9 cellular contexts compared by ENCODE assay signal in the genomic region with DNA sequence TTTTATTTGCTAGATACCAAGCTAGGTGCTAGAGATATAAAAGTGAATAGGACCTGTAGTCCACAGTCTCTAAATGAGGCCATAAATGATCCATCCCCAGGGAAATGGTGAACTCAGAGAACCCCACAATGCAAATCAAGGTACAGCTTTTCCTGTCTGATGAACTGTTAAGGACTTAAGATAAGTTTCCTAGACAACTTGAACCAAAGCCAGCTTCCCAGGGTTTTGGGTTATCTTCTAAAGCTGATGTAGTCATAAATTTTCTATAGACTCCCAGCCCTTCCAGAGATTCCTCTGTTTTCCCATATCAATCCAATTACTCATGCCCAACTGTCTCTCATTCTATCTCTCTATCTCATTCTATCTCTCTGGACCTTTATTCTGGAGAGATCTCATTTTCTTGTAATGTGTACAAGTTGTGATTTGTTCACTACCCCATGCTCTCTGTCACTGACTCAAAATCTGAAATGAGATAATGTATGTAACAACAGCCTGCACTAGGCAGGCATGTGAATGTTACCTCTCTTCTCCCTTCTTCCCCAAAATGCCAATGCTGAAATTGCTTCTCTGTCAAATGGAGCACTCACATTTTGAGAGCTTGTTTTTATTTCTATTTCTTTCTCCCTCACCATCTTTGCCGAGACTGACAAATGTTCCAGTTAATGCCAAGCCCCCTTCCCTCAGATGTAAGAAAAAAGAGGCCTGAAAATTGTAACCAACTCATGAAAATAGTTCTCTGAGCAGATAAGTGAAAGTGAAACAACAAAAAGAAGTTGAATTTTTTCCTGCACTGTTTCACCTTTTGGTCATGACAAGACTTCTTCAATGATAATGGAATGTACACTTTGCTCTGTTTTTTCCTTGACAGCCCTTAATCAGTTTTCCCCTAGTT.
DNase-seq lines count a peak whose midpoint lies in the region; ATAC-seq and FAIRE-seq lines count a peak whose summit lies in the region.
"Had no signal": no experiment of that assay in that cellular context is flagged by ENCODE, and none has a peak within 500 bp of the region (broad histone marks: within the 10 kb centered on the region; RNA-seq: fewer than 3 reads in every experiment).

No MANE protein-coding gene starts in this region.

- no peak for DNase-seq in GM18507 (ENCODE audit: extremely low spot score, insufficient read length, low read depth)
- DNase-seq in left kidney (ENCODE audit: low read depth, low spot score), result peak; percentile 26
- no peak for DNase-seq in DMS53 treated with DMSO at 0.1 percent for 48 hours (lab: John Stamatoyannopoulos, UW; ENCODE audit: unreplicated experiment)
- DNase-seq in NCI-H1436 (lab: John Stamatoyannopoulos, UW), result no peak
- DNase-seq in HAP-1 (ENCODE audit: low spot score in 2 of 2), result no peak
- no peak for DNase-seq in NCI-H146 (lab: John Stamatoyannopoulos, UW)

- in situ Hi-C loops in HAP-1 (cut with MboI; ENCODE audit: low sequenced_read_pairs), result no loop called here

- ATAC-seq in GM21390 (IDR thresholded peaks at IDR 0.05; ENCODE audit: unreplicated experiment), result peak; percentile 66
- ATAC-seq in HG03460 (IDR thresholded peaks at IDR 0.05; ENCODE audit: unreplicated experiment), result peak; percentile 56
- ATAC-seq: foreskin keratinocyte had no signal

- H3K4me3 ChIP-seq in HAP-1, result no peak overlapping the region

- H3K27me3 ChIP-seq in HAP-1 (ENCODE audit: low read depth), result no peaks in the 10 kb centered on the region
- H3K27me3 ChIP-seq: foreskin keratinocyte had no signal

- H3K9me3 ChIP-seq in HAP-1, result no peaks in the 10 kb centered on the region

- no peaks in the 10 kb centered on the region; the same call in none of the 2 replicates for H3K4me1 ChIP-seq in HAP-1
- H3K4me1 ChIP-seq: foreskin keratinocyte had no signal

- FAIRE-seq in GM18507 (lab: Jason Lieb, UNC), result peak; percentile 59

- no peaks in the 10 kb centered on the region for H3K36me3 ChIP-seq in HAP-1 (replicated peaks)
